In genomic region chr2:20113004-20113796, GRCh38 we compare ENCODE assay signal across 17 cellular contexts.
DNase-seq lines count a peak whose midpoint lies in the region; ATAC-seq and TF ChIP-seq lines count a peak whose summit lies in the region.
"Had no signal": no experiment of that assay in that cellular context is flagged by ENCODE, and none has a peak within 500 bp of the region (broad histone marks: within the 10 kb centered on the region; RNA-seq: fewer than 3 reads in every experiment).

No MANE protein-coding gene starts in this region.

- no peak for TF ChIP-seq RAD21 in HCT116 (IDR thresholded peaks at IDR 0.05; ENCODE audit: low read depth)

- no peaks in the 10 kb centered on the region for H3K27me3 ChIP-seq in HCT116 (ENCODE audit: insufficient read depth, low read length)
- no peaks in the 10 kb centered on the region for H3K27me3 ChIP-seq in duodenal mucosa (ENCODE audit: control insufficient read depth in 1 of 2, insufficient read depth in 2 of 2, low read length in 2 of 2)
- H3K27me3 ChIP-seq in trophoblast cell (ENCODE audit: insufficient read depth, low read length), result no peaks in the 10 kb centered on the region
- H3K27me3 ChIP-seq in vagina, result no peaks in the 10 kb centered on the region
- H3K27me3 ChIP-seq: SJCRH30 had no signal

- peaks cover 24% of the 10 kb centered on the region for H3K79me1 ChIP-seq in trophoblast cell (ENCODE audit: low read length)

- H3K4me1 Mint-ChIP-seq in mesothelial cell of epicardium, result peaks cover 10% of the 10 kb centered on the region
- H3K4me1 Mint-ChIP-seq: H9 had no signal

- H3K9me3 Mint-ChIP-seq in mesothelial cell of epicardium, result peaks cover 3% of the 10 kb centered on the region

- H3K27me3 Mint-ChIP-seq in mesothelial cell of epicardium (ENCODE audit: low read depth), result no peaks in the 10 kb centered on the region

- no peaks in the 10 kb centered on the region for H4K20me1 ChIP-seq in HCT116 (ENCODE audit: insufficient read depth)

- no TSS peak for BruUV-seq in HCT116 (replicated peaks; lab: Mats Ljungman, UMichigan)

- H3K4me3 ChIP-seq in HCT116 (replicated peaks in 1 of 2; ENCODE audit: low read depth in 1 of 2, low read length in 2 of 2), result no peak overlapping the region
- H3K4me3 ChIP-seq in duodenal mucosa (ENCODE audit: low read depth in 1 of 2, low read length in 2 of 2), result no peak overlapping the region
- no peak overlapping the region for H3K4me3 ChIP-seq in trophoblast cell (ENCODE audit: low read depth, low read length)
- no peak overlapping the region for H3K4me3 ChIP-seq in vagina
- H3K4me3 ChIP-seq: SJCRH30 had no signal

- H3K36me3 Mint-ChIP-seq in mesothelial cell of epicardium, result no peaks in the 10 kb centered on the region
- H3K36me3 Mint-ChIP-seq: CD14-positive monocyte had no signal

- no peaks in the 10 kb centered on the region; a peak in 1 of 4 replicates for H3K4me1 ChIP-seq in HCT116 (ENCODE audit: control insufficient read depth in 1 of 2, insufficient read depth in 2 of 2, low read length in 2 of 2)
- H3K4me1 ChIP-seq in duodenal mucosa (ENCODE audit: control insufficient read depth in 1 of 2, insufficient read depth in 2 of 2, low read length in 2 of 2), result peaks cover 51 to 55% of the 10 kb centered on the region in 2 donors
- H3K4me1 ChIP-seq in trophoblast cell (ENCODE audit: control insufficient read depth in 1 of 2, insufficient read depth in 2 of 2, low read length in 2 of 2), result peaks cover 21 to 24% of the 10 kb centered on the region in 2 experiments
- peaks cover 21% of the 10 kb centered on the region for H3K4me1 ChIP-seq in vagina
- H3K4me1 ChIP-seq: SJCRH30 had no signal

- RAD21 ChIA-PET in HCT116 (lab: Charles Lee; ENCODE audit: low non-redundant PET in 1 of 2, low total read pairs in 2 of 2, uncharacterized antibody in 2 of 2, unreplicated experiment in 2 of 2), result no interaction called here

- intact Hi-C loops in HCT116 (cut with micrococcal nuclease), result no loop called here
- intact Hi-C loops in vagina (cut with DNase I), result no loop called here

- TF ChIP-seq CTCF in HCT116 (IDR thresholded peaks at IDR 0.05 in 2 of 3, conservative IDR thresholded peaks at IDR 0.05 in 1 of 3; ENCODE audit: borderline replicate concordance in 1 of 3, insufficient read depth in 1 of 3, low read depth in 2 of 3, low read length in 2 of 3), result no peak
- no peak for TF ChIP-seq CTCF in vagina (IDR thresholded peaks at IDR 0.05)
- TF ChIP-seq CTCF in mesothelial cell of epicardium (IDR thresholded peaks at IDR 0.05; ENCODE audit: unreplicated experiment), result no peak

- H4K8ac ChIP-seq in trophoblast cell (ENCODE audit: low read depth, low read length), result peak overlapping the region; percentile 18

- H3K9me2 ChIP-seq in HCT116 (ENCODE audit: insufficient read depth), result no peaks in the 10 kb centered on the region

- H3K18ac ChIP-seq in trophoblast cell (ENCODE audit: low read length), result peak overlapping the region; percentile 17

- no peak overlapping the region for H3K4ac ChIP-seq in trophoblast cell (ENCODE audit: low read depth, low read length)

- H3K4me3 Mint-ChIP-seq in mesothelial cell of epicardium, result no peak overlapping the region
- H3K4me3 Mint-ChIP-seq: CD14-positive monocyte, H9 had no signal

- CTCF ChIA-PET in HCT116 (lab: Charles Lee), result no interaction called here

- H3K9ac ChIP-seq in HCT116 (ENCODE audit: low read length) (no peak overlapping the region), duodenal mucosa (ENCODE audit: low read depth in 1 of 2, low read length in 2 of 2) (peak overlapping the region in 1 of 2 donors; percentile 21), trophoblast cell (ENCODE audit: low read length) (no peak overlapping the region)

- peak overlapping the region; percentile 35 for H2BK5ac ChIP-seq in trophoblast cell (ENCODE audit: low read depth, low read length, poor library complexity)

- H3K14ac ChIP-seq in trophoblast cell (ENCODE audit: low read length), result peak overlapping the region; percentile 31

- no peak overlapping the region for H3K23ac ChIP-seq in trophoblast cell (ENCODE audit: low read length)

- DNase-seq in HCT116 (ENCODE audit: low read depth, low spot score) (no peak), trophoblast cell (no peak), vagina (ENCODE audit: extremely low spot score in 2 of 2) (no peak), mesothelial cell of epicardium (ENCODE audit: low spot score in 2 of 2, unreplicated experiment in 2 of 2) (no peak), SIG-M5 (lab: John Stamatoyannopoulos, UW) (no peak)
- DNase-seq in stimulated activated CD8-positive, alpha-beta memory T cell treated with anti-CD3 and anti-CD28 coated beads, Interleukin-4, amount 100 ng/mL, for 48 hours, result no peak
- DNase-seq: DND-41, H9, KBM-7, NCI-H1105 treated with DMSO at 0.1 percent for 48 hours, NCI-H1694, NCI-H2081 treated with DMSO at 0.1 percent for 48 hours, NCI-H510A, NCI-H748 treated with DMSO at 0.1 percent for 48 hours, SJCRH30 had no signal

- H3K79me2 ChIP-seq in HCT116 (ENCODE audit: insufficient read depth, low read length), result no peaks in the 10 kb centered on the region
- no peaks in the 10 kb centered on the region for H3K79me2 ChIP-seq in trophoblast cell (ENCODE audit: control insufficient read depth, insufficient read depth, low read length, poor library complexity)

- peak overlapping the region; percentile 35 for H2BK120ac ChIP-seq in trophoblast cell (ENCODE audit: insufficient read depth, low read length, poor library complexity)

- H3K36me3 ChIP-seq in HCT116 (ENCODE audit: control insufficient read depth in 1 of 2, insufficient read depth in 2 of 2, low read length in 2 of 2) (no peaks in the 10 kb centered on the region), duodenal mucosa (ENCODE audit: control insufficient read depth in 1 of 2, insufficient read depth in 2 of 2, low read length in 2 of 2) (no peaks in the 10 kb centered on the region), trophoblast cell (ENCODE audit: control insufficient read depth in 1 of 2, insufficient read depth in 2 of 2, low read length in 2 of 2) (no peaks in the 10 kb centered on the region), vagina (no peaks in the 10 kb centered on the region)
- H3K36me3 ChIP-seq: SJCRH30 had no signal

- H2AFZ ChIP-seq in HCT116 (ENCODE audit: low read depth, low read length, poor library complexity, severe bottlenecking) (no peak overlapping the region), trophoblast cell (ENCODE audit: insufficient read depth, low read length, poor library complexity) (no peak overlapping the region)

- no peak overlapping the region for H2AK5ac ChIP-seq in trophoblast cell (ENCODE audit: low read length)

- H3K9me3 ChIP-seq in HCT116 (ENCODE audit: control insufficient read depth in 1 of 2, insufficient read depth in 1 of 2, low read depth in 1 of 2, low read length in 2 of 2) (no peaks in the 10 kb centered on the region), duodenal mucosa (ENCODE audit: control insufficient read depth in 1 of 2, low read length in 2 of 2) (peaks cover 0 to 4% of the 10 kb centered on the region in 2 donors), trophoblast cell (ENCODE audit: insufficient read depth, low read depth, low read length) (peaks cover 1% of the 10 kb centered on the region), vagina (no peaks in the 10 kb centered on the region)

- H3K27ac Mint-ChIP-seq in mesothelial cell of epicardium, result no peak overlapping the region
- H3K27ac Mint-ChIP-seq: CD14-positive monocyte, H9 had no signal

- POLR2A ChIA-PET in HCT116 (lab: Charles Lee), result interaction anchor here (0.5 kb wide), 1 partner anchor 298 kb away, joined by 3 read pairs; no protein-coding TSS in a partner anchor

- H3K27ac ChIP-seq in HCT116 (ENCODE audit: low read depth, low read length) (no peak overlapping the region; the same call in 1 of the 2 replicates), duodenal mucosa (ENCODE audit: low read depth, low read length) (peak overlapping the region; percentile 10), trophoblast cell (ENCODE audit: low read depth, low read length) (peak overlapping the region; percentile 18), vagina (peak overlapping the region; percentile 36)
- H3K27ac ChIP-seq: SJCRH30 had no signal

- H3K4me2 ChIP-seq in HCT116 (ENCODE audit: low read length), result no peak overlapping the region
- no peak overlapping the region for H3K4me2 ChIP-seq in trophoblast cell (ENCODE audit: low read length)

- H2BK12ac ChIP-seq in trophoblast cell (ENCODE audit: low read length), result peak overlapping the region; percentile 63

- no peak overlapping the region for H4K12ac ChIP-seq in trophoblast cell (ENCODE audit: low read depth, low read length)

- TF ChIP-seq POLR2A in HCT116 (IDR thresholded peaks at IDR 0.05; ENCODE audit: borderline replicate concordance, extremely low read depth, insufficient read depth, insufficient read length) (no peak), vagina (IDR thresholded peaks at IDR 0.05) (no peak)

- ATAC-seq in HCT116, result 0 out of 2 replicates have a peak, but pooled peaks have one; percentile 19

- H4K91ac ChIP-seq in trophoblast cell (ENCODE audit: low read depth, low read length), result peak overlapping the region; percentile 82

- WGBS in trophoblast cell (ENCODE audit: extremely low coverage, insufficient coverage, insufficient read length), result no CpG with 5 or more reads among the region's 15 CpGs

TF ChIP-seq in HCT116, 20 proteins besides CTCF, POLR2A, EP300 and RAD21 (continues in another document):
- TF ChIP-seq EZH2 (IDR thresholded peaks at IDR 0.05) (no peak), JUND (IDR thresholded peaks at IDR 0.05) (no peak), CEBPB (IDR thresholded peaks at IDR 0.05; ENCODE audit: low read depth) (no peak), CBX3 (IDR thresholded peaks at IDR 0.05; ENCODE audit: low read depth) (no peak), EGR1 (IDR thresholded peaks at IDR 0.05; ENCODE audit: low read depth) (no peak), ZBTB33 (IDR thresholded peaks at IDR 0.05; ENCODE audit: extremely low read depth, insufficient replicate concordance, low read length) (no peak), EZH2phosphoT487 (IDR thresholded peaks at IDR 0.05; ENCODE audit: borderline replicate concordance) (no peak)
